34 cellular contexts compared by ENCODE assay signal in genomic region chr17:49464049-49464448, GRCh38. TPM values are rescaled to one million over a fixed set of nuclear protein-coding genes. Genes with fewer than 3 reads are reported as not detected.
DNase-seq lines count a peak whose midpoint lies in the region; ATAC-seq, FAIRE-seq and TF ChIP-seq lines count a peak whose summit lies in the region.
"Had no signal": no experiment of that assay in that cellular context is flagged by ENCODE, and none has a peak within 500 bp of the region (broad histone marks: within the 10 kb centered on the region; RNA-seq: fewer than 3 reads in every experiment).

No MANE protein-coding gene starts in this region.

- no peak for TF ChIP-seq RAD21 in K562 (CRISPR knock-in tag; conservative IDR thresholded peaks at IDR 0.05 in 1 of 2, IDR thresholded peaks at IDR 0.05 in 1 of 2)

- H3K4me2 ChIP-seq in K562 (ENCODE audit: insufficient read depth, low read length) (no peak overlapping the region), osteoblast (ENCODE audit: insufficient read depth, low read length) (no peak overlapping the region)
- H3K4me2 ChIP-seq: A549; BLaER1; BLaER1 treated with 17β-estradiol and CSF1 and Interleukin-3, amounts not matched to agents 10 nM and 100 nM had no signal

- ATAC-seq in K562 (no peak), HG03520 (IDR thresholded peaks at IDR 0.05; ENCODE audit: unreplicated experiment) (no peak), HG03342 (IDR thresholded peaks at IDR 0.05; ENCODE audit: unreplicated experiment) (no peak)
- ATAC-seq: A549; CD8-positive, alpha-beta T cell had no signal

- H2AFZ ChIP-seq in K562 (ENCODE audit: low read depth, low read length) (no peak overlapping the region), osteoblast (ENCODE audit: low read length) (no peak overlapping the region)

- no peak for TF ChIP-seq EP300 in K562 (IDR thresholded peaks at IDR 0.05; ENCODE audit: low read length)

- peaks cover 27 to 72% of the 10 kb centered on the region in 2 experiments; a peak in 4 of 5 replicates for H3K27me3 ChIP-seq in K562 (ENCODE audit: control insufficient read depth in 2 of 2, insufficient read depth in 2 of 2, low read length in 2 of 2)
- H3K27me3 ChIP-seq in osteoblast (ENCODE audit: insufficient read depth, low read length): peaks cover 45% of the 10 kb centered on the region
- H3K27me3 ChIP-seq: BE2C; BLaER1 treated with 17β-estradiol and CSF1 and Interleukin-3, amounts not matched to agents 10 nM and 100 nM had no signal

- H3K36me3 ChIP-seq in HEK293 (ENCODE audit: control insufficient read depth in 2 of 2, insufficient read depth in 1 of 2, low read length in 2 of 2): no peaks in the 10 kb centered on the region
- no peaks in the 10 kb centered on the region for H3K36me3 ChIP-seq in K562 (ENCODE audit: control insufficient read depth, insufficient read depth, low read length)
- H3K36me3 ChIP-seq in osteoblast (ENCODE audit: insufficient read depth, low read length): no peaks in the 10 kb centered on the region
- H3K36me3 ChIP-seq: BE2C; BLaER1; BLaER1 treated with 17β-estradiol and CSF1 and Interleukin-3, amounts not matched to agents 10 nM and 100 nM had no signal

- H3K79me2 ChIP-seq in K562 (ENCODE audit: control insufficient read depth, insufficient read depth, low read length): no peaks in the 10 kb centered on the region
- no peaks in the 10 kb centered on the region for H3K79me2 ChIP-seq in osteoblast (ENCODE audit: insufficient read depth, low read length)

- no peak overlapping the region for H3K9ac ChIP-seq in K562 (ENCODE audit: insufficient read depth in 1 of 2, low read depth in 2 of 2, low read length in 2 of 2)
- H3K9ac ChIP-seq: BLaER1; BLaER1 treated with 17β-estradiol and CSF1 and Interleukin-3, amounts not matched to agents 10 nM and 100 nM had no signal

- FAIRE-seq in K562 (lab: Jason Lieb, UNC): no peak
- FAIRE-seq: A204.1, A549, D721Med had no signal

- in situ Hi-C loops in K562 (cut with MboI): no loop called here

- whole genome bisulfite sequencing in K562 (ENCODE audit: insufficient coverage, low coverage, missing lambda C conversion rate): 0% methylated on average over 2 of the region's 2 CpGs

- intact Hi-C loops in K562 (cut with micrococcal nuclease): loop anchor here (5.0 kb wide), 1 partner anchor 33 kb away; the partner anchor contains the start of gene NGFR

- H3K27ac ChIP-seq in HEK293 (ENCODE audit: extremely low read depth, low read depth, low read length) (no peak overlapping the region), K562 (ENCODE audit: extremely low read depth, low read depth, low read length) (no peak overlapping the region), osteoblast (ENCODE audit: low read depth, low read length) (no peak overlapping the region)
- H3K27ac ChIP-seq: 22Rv1; A549; BLaER1; BLaER1 treated with 17β-estradiol and CSF1 and Interleukin-3, amounts not matched to agents 10 nM and 100 nM; C4-2B had no signal

- no peaks in the 10 kb centered on the region for H3K9me3 ChIP-seq in HEK293 (ENCODE audit: control insufficient read depth, insufficient read depth, low read depth, low read length)
- H3K9me3 ChIP-seq in K562 (replicated peaks; ENCODE audit: control insufficient read depth, insufficient read depth, low read depth, low read length): no peaks in the 10 kb centered on the region; the same call in 1 of the 2 replicates
- no peaks in the 10 kb centered on the region for H3K9me3 ChIP-seq in osteoblast (ENCODE audit: low read depth, low read length)
- H3K9me3 ChIP-seq: BE2C had no signal

- no TSS peak for BruUV-seq in K562 (replicated peaks; lab: Mats Ljungman, UMichigan)

- H4K20me1 ChIP-seq in K562 (replicated peaks; ENCODE audit: control insufficient read depth, insufficient read depth, low read length) (peaks cover 5% of the 10 kb centered on the region), osteoblast (ENCODE audit: insufficient read depth, low read length) (no peaks in the 10 kb centered on the region)
- H4K20me1 ChIP-seq: BLaER1; BLaER1 treated with 17β-estradiol and CSF1 and Interleukin-3, amounts not matched to agents 10 nM and 100 nM had no signal

- POLR2A ChIA-PET in HEK293 (lab: Yijun Ruan, JAX) (interaction anchor here (0.6 to 0.7 kb wide), 2 partner anchors 33 to 89 kb away, joined by 3 read pairs; no protein-coding TSS in a partner anchor), K562 (lab: Yijun Ruan, JAX) (interaction anchor here (0.9 kb wide), 1 partner anchor 46 kb away, joined by 3 read pairs; no protein-coding TSS in a partner anchor)

- H3K4me3 ChIP-seq in HEK293 (ENCODE audit: low read depth, low read length) (no peak overlapping the region), K562 (no peak overlapping the region), osteoblast (ENCODE audit: insufficient read depth, low read length) (no peak overlapping the region)
- H3K4me3 ChIP-seq: A549; BLaER1; BLaER1 treated with 17β-estradiol and CSF1 and Interleukin-3, amounts not matched to agents 10 nM and 100 nM had no signal

- no peaks in the 10 kb centered on the region for H3K9me1 ChIP-seq in K562 (ENCODE audit: control insufficient read depth, insufficient read depth, low read length)

- CTCF ChIA-PET in HEK293 (lab: Yijun Ruan, JAX): interaction anchor here (0.6 to 1.2 kb wide), 3 partner anchors 11 to 28 kb away, joined by 3 to 4 read pairs (median 3); no protein-coding TSS in a partner anchor
- CTCF ChIA-PET in K562 (lab: Yijun Ruan, JAX; ENCODE audit: low intra/inter-chr PET ratio): no interaction called here

- H3K4me1 ChIP-seq in HEK293 (ENCODE audit: control insufficient read depth, insufficient read depth, low read length) (no peaks in the 10 kb centered on the region), K562 (replicated peaks in 1 of 2; ENCODE audit: control insufficient read depth in 2 of 2, insufficient read depth in 2 of 2, low read length in 2 of 2) (no peaks in the 10 kb centered on the region), osteoblast (ENCODE audit: insufficient read depth, low read length) (no peaks in the 10 kb centered on the region)
- H3K4me1 ChIP-seq: A549, BE2C, Caco-2 had no signal

- DNase-seq in K562 (ENCODE audit: extremely low read depth in 1 of 4, low spot score in 3 of 4) (no peak), osteoblast (ENCODE audit: insufficient read length, low spot score, missing footprints) (peak; percentile 22), midbrain (lab: John Stamatoyannopoulos, UW) (no peak)
- DNase-seq: 8988T; ACHN; AML-193; BE2C; C1 segment of cervical spinal cord; Caco-2; Calu3; CD4-positive, alpha-beta memory T cell; CD4-positive, alpha-beta T cell; CD4-positive, CD25-positive, alpha-beta regulatory T cell; CD8-positive, alpha-beta memory T cell; CD8-positive, alpha-beta T cell; COR-L47; DMS 273 treated with DMSO at 0.1 percent for 48 hours; DMS153; DMS53; DMS79; DMS79 treated with DMSO at 0.1 percent for 48 hours; DND-41; EL had no signal

- no peak for TF ChIP-seq POLR2A in K562 (conservative IDR thresholded peaks at IDR 0.05)

- TF ChIP-seq CTCF in HEK293 (tag by site-specific recombination; IDR thresholded peaks at IDR 0.05) (no peak), K562 (IDR thresholded peaks at IDR 0.05 in 2 of 3, conservative IDR thresholded peaks at IDR 0.05 in 1 of 3; ENCODE audit: insufficient read depth in 2 of 3, low read depth in 1 of 3, low read length in 3 of 3) (no peak), osteoblast (IDR thresholded peaks at IDR 0.05; ENCODE audit: extremely low read depth, low read depth, low read length) (no peak)

TF ChIP-seq in HEK293, 187 proteins besides CTCF, POLR2A, EP300 and RAD21 (continues in another document):
- TF ChIP-seq ZNF555 (tag by site-specific recombination; conservative IDR thresholded peaks at IDR 0.05): no peak

TF ChIP-seq in K562, 482 proteins besides CTCF, POLR2A, EP300 and RAD21:
- no peak for TF ChIP-seq GATAD2B (IDR thresholded peaks at IDR 0.05; ENCODE audit: borderline replicate concordance)
- TF ChIP-seq RBM25 (IDR thresholded peaks at IDR 0.05; ENCODE audit: low read depth, low read length, severe bottlenecking): peak; percentile 20

RNA-seq across cellular contexts. Expression of gene NGFR, which starts 31.0 kb away (rescaled TPM):
- total RNA-seq in K562 (2011; cell fraction: chromatin; rRNA removed; ENCODE audit: low replicate concordance): 0.53 TPM in 1 of 2 replicates, not detected in the other
- 0.53 and 0.67 TPM in 2 replicates for total RNA-seq in K562 (2011; cell fraction: nucleolus; rRNA removed)
- total RNA-seq in K562 (2011; cell fraction: nucleoplasm; rRNA removed): 0.29 and 0.46 TPM in 2 replicates
- total RNA-seq in K562 (2014; rRNA removed) (0.08 and 0.23 TPM in 2 replicates), K562 (2014; rRNA removed; fragmentation: Illumina TruSeq; extraction: Trizol) (not detected in 2 replicates), K562 (2015; rRNA removed; fragmentation: Illumina TruSeq; extraction: Trizol) (not detected in 2 replicates), K562 (2021) (0.09 and 0.11 TPM in 2 replicates), osteoblast (under 0.01 and 0.29 TPM in 2 replicates)
- polyA plus RNA-seq in K562 (2011; rRNA removed) (0.13 and 0.14 TPM in 2 replicates), K562 (2014; fragmentation: Illumina TruSeq; extraction: Trizol) (0.04 and 0.07 TPM in 2 replicates), K562 (2014; fragmentation: Nextera tagmentation; extraction: Ambion mirVana) (not detected), K562 (2014; rRNA removed) (0.11 and 0.20 TPM in 2 replicates)
- 0.16 and 0.18 TPM in 2 replicates for polyA plus RNA-seq in K562 (2011; cell fraction: cytosol; rRNA removed)
- 0.06 and 0.11 TPM in 2 replicates for polyA plus RNA-seq in K562 (2011; cell fraction: nucleus; rRNA removed)
- polyA plus RNA-seq in K562 (2012): 0.03 and 0.22 TPM in 2 replicates
- not detected in 2 replicates for polyA minus RNA-seq in K562 (2011; rRNA and poly(A)+ RNA removed)
- 0.73 TPM in 1 of 2 replicates, not detected in the other for polyA minus RNA-seq in K562 (2011; cell fraction: cytosol; rRNA and poly(A)+ RNA removed)
- 0.13 TPM in 1 of 2 replicates, not detected in the other for polyA minus RNA-seq in K562 (2011; cell fraction: nucleus; rRNA and poly(A)+ RNA removed)
- polyA plus RNA-seq: AG04450; CD4-positive, alpha-beta memory T cell; CD4-positive, CD25-positive, alpha-beta regulatory T cell had no signal

RNA-seq across cellular contexts. Expression of gene PHB1, which starts 49.4 kb away (rescaled TPM):
- total RNA-seq in K562 (2011; cell fraction: chromatin; rRNA removed; ENCODE audit: low replicate concordance): 85.2 and 139 TPM in 2 replicates
- 115 and 129 TPM in 2 replicates for total RNA-seq in K562 (2011; cell fraction: nucleolus; rRNA removed)
- total RNA-seq in K562 (2011; cell fraction: nucleoplasm; rRNA removed): 138 and 143 TPM in 2 replicates
- total RNA-seq in K562 (2014; rRNA removed) (252 and 320 TPM in 2 replicates), K562 (2014; rRNA removed; fragmentation: Illumina TruSeq; extraction: Trizol) (307 and 349 TPM in 2 replicates), K562 (2015; rRNA removed; fragmentation: Illumina TruSeq; extraction: Trizol) (259 and 265 TPM in 2 replicates), K562 (2021) (447 and 460 TPM in 2 replicates), osteoblast (71.7 and 71.9 TPM in 2 replicates)
- polyA plus RNA-seq in K562 (2011; rRNA removed) (818 and 879 TPM in 2 replicates), K562 (2014; fragmentation: Illumina TruSeq; extraction: Trizol) (486 and 570 TPM in 2 replicates), K562 (2014; fragmentation: Nextera tagmentation; extraction: Ambion mirVana) (100 to 1,000 TPM; 191 to 412 TPM), K562 (2014; rRNA removed) (322 and 377 TPM in 2 replicates)
- 709 and 767 TPM in 2 replicates for polyA plus RNA-seq in K562 (2011; cell fraction: cytosol; rRNA removed)
- polyA plus RNA-seq in K562 (2011; cell fraction: nucleus; rRNA removed): 244 and 297 TPM in 2 replicates
- 257 and 546 TPM in 2 replicates for polyA plus RNA-seq in K562 (2012)
- polyA minus RNA-seq in K562 (2011; rRNA and poly(A)+ RNA removed): 533 and 763 TPM in 2 replicates
- 146 and 192 TPM in 2 replicates for polyA minus RNA-seq in K562 (2011; cell fraction: cytosol; rRNA and poly(A)+ RNA removed)
- polyA minus RNA-seq in K562 (2011; cell fraction: nucleus; rRNA and poly(A)+ RNA removed): 40.4 and 68.0 TPM in 2 replicates

Comparison
In these comparisons a context has a peak if more than half of its experiments do, and no peak if none do; other contexts are left out.
1. Of the 44 proteins assayed by ChIP-seq in both K562 and HEK293: peak only in K562: none; only in HEK293: SETDB1; in both: none; in neither: 43.